Comparison of ENCODE assay signal across 10 cellular contexts in genomic region chr11:75565221-75565814, GRCh38. TPM values are rescaled to one million over a fixed set of nuclear protein-coding genes. Genes with fewer than 3 reads are reported as not detected.
DNase-seq lines count a peak whose midpoint lies in the region; ATAC-seq and TF ChIP-seq lines count a peak whose summit lies in the region.
"Had no signal": no experiment of that assay in that cellular context is flagged by ENCODE, and none has a peak within 500 bp of the region (broad histone marks: within the 10 kb centered on the region; RNA-seq: fewer than 3 reads in every experiment).

No MANE protein-coding gene starts in this region.

- H3K27me3 Mint-ChIP-seq in Caco-2 (ENCODE audit: insufficient read depth, unreplicated experiment): no peaks in the 10 kb centered on the region
- H3K27me3 Mint-ChIP-seq in activated naive CD4-positive, alpha-beta T cell treated with anti-CD3 and anti-CD28 coated beads, Interleukin-2, amount 10 ng/mL, durations not matched to agents 7 days and 5 days: no peaks in the 10 kb centered on the region

- no peaks in the 10 kb centered on the region for H3K9me3 ChIP-seq in Caco-2
- H3K9me3 ChIP-seq in SK-N-MC (ENCODE audit: low read depth, low read length): no peaks in the 10 kb centered on the region
- no peaks in the 10 kb centered on the region for H3K9me3 ChIP-seq in parathyroid adenoma (ENCODE audit: control insufficient read depth, low read length)

- peak overlapping the region; percentile 19 for H3K27ac Mint-ChIP-seq in Caco-2 (ENCODE audit: unreplicated experiment)
- no peak overlapping the region for H3K27ac Mint-ChIP-seq in activated naive CD4-positive, alpha-beta T cell treated with anti-CD3 and anti-CD28 coated beads, Interleukin-2, amount 10 ng/mL, durations not matched to agents 7 days and 5 days

- H3K9me3 Mint-ChIP-seq in Caco-2 (ENCODE audit: unreplicated experiment): no peaks in the 10 kb centered on the region
- no peaks in the 10 kb centered on the region for H3K9me3 Mint-ChIP-seq in activated naive CD4-positive, alpha-beta T cell treated with anti-CD3 and anti-CD28 coated beads, Interleukin-2, amount 10 ng/mL, durations not matched to agents 7 days and 5 days
- H3K9me3 Mint-ChIP-seq: naive B cell had no signal

- intact Hi-C loops in Caco-2 (cut with micrococcal nuclease; ENCODE audit: unreplicated experiment): no loop called here

- no peak overlapping the region for H3K4me3 ChIP-seq in Caco-2 (ENCODE audit: low read depth, low read length)
- peak overlapping the region; percentile 91 for H3K4me3 ChIP-seq in SK-N-MC
- H3K4me3 ChIP-seq in fibroblast of pulmonary artery (replicated peaks; ENCODE audit: low read depth, low read length): peak overlapping the region; percentile 100
- no peak overlapping the region for H3K4me3 ChIP-seq in parathyroid adenoma (ENCODE audit: low read depth, low read length)
- H3K4me3 ChIP-seq: GM12878 had no signal

- ATAC-seq in HG03039 (IDR thresholded peaks at IDR 0.05; ENCODE audit: unreplicated experiment): no peak
- ATAC-seq: GM12878 had no signal

- peak overlapping the region; percentile 93 for H3K4me3 Mint-ChIP-seq in Caco-2 (ENCODE audit: unreplicated experiment)
- no peak overlapping the region for H3K4me3 Mint-ChIP-seq in activated naive CD4-positive, alpha-beta T cell treated with anti-CD3 and anti-CD28 coated beads, Interleukin-2, amount 10 ng/mL, durations not matched to agents 7 days and 5 days

- no peak overlapping the region for H2AFZ ChIP-seq in parathyroid adenoma

- H3K36me3 Mint-ChIP-seq in Caco-2 (ENCODE audit: insufficient read depth, unreplicated experiment): peaks cover 81% of the 10 kb centered on the region
- peaks cover 9% of the 10 kb centered on the region for H3K36me3 Mint-ChIP-seq in activated naive CD4-positive, alpha-beta T cell treated with anti-CD3 and anti-CD28 coated beads, Interleukin-2, amount 10 ng/mL, durations not matched to agents 7 days and 5 days
- H3K36me3 Mint-ChIP-seq: naive B cell had no signal

- H3K4me2 ChIP-seq in parathyroid adenoma (ENCODE audit: low read length): no peak overlapping the region

- H3K27me3 ChIP-seq in Caco-2 (replicated peaks; ENCODE audit: control insufficient read depth, insufficient read depth, low read length): no peaks in the 10 kb centered on the region
- H3K27me3 ChIP-seq in parathyroid adenoma (ENCODE audit: control insufficient read depth, insufficient read depth, low read length): no peaks in the 10 kb centered on the region

- TF ChIP-seq CTCF in Caco-2 (IDR thresholded peaks at IDR 0.05; ENCODE audit: insufficient read depth in 1 of 2, low read depth in 1 of 2, low read length in 1 of 2, severe bottlenecking in 1 of 2, unreplicated experiment in 1 of 2) (no peak), fibroblast of pulmonary artery (IDR thresholded peaks at IDR 0.05; ENCODE audit: low read length, missing control alignments) (no peak), parathyroid adenoma (IDR thresholded peaks at IDR 0.05) (no peak)

- H3K4me1 Mint-ChIP-seq in Caco-2 (ENCODE audit: low read depth, unreplicated experiment): peaks cover 18% of the 10 kb centered on the region
- peaks cover 42% of the 10 kb centered on the region for H3K4me1 Mint-ChIP-seq in activated naive CD4-positive, alpha-beta T cell treated with anti-CD3 and anti-CD28 coated beads, Interleukin-2, amount 10 ng/mL, durations not matched to agents 7 days and 5 days

- H3K9ac ChIP-seq in SK-N-MC (ENCODE audit: insufficient read length): no peak overlapping the region
- H3K9ac ChIP-seq in parathyroid adenoma: no peak overlapping the region

- H3K27ac ChIP-seq in SK-N-MC: no peak overlapping the region
- peak overlapping the region; percentile 98 for H3K27ac ChIP-seq in parathyroid adenoma

- BruUV-seq in Caco-2 (replicated peaks; lab: Mats Ljungman, UMichigan): no TSS peak

- CTCF ChIA-PET in Caco-2 (lab: Charles Lee): interaction anchor here (1.2 kb wide), 1 partner anchor 10 kb away, joined by 3 read pairs; no protein-coding TSS in a partner anchor
- CTCF ChIA-PET in activated naive CD4-positive, alpha-beta T cell treated with anti-CD3 and anti-CD28 coated beads, Interleukin-2, amount 10 ng/mL, durations not matched to agents 7 days and 5 days (lab: Charles Lee): interaction anchor here (1.4 to 4.5 kb wide), 4 partner anchors 10 to 18 kb away, joined by 4 to 20 read pairs (median 8); no protein-coding TSS in a partner anchor

- H3K36me3 ChIP-seq in Caco-2 (ENCODE audit: control insufficient read depth, insufficient read depth, low read length) (peaks cover 13% of the 10 kb centered on the region), SK-N-MC (ENCODE audit: insufficient read depth, low read length) (peaks cover 64% of the 10 kb centered on the region), parathyroid adenoma (ENCODE audit: control insufficient read depth, insufficient read depth, low read length) (no peaks in the 10 kb centered on the region)

- peak in 1 of 2 experiments; percentile 51 for DNase-seq in Caco-2
- no peak for DNase-seq in SK-N-MC (ENCODE audit: low read depth, low spot score)
- DNase-seq in fibroblast of pulmonary artery (ENCODE audit: low read depth): peak; percentile 71
- DNase-seq in putamen (ENCODE audit: low spot score): no peak
- no peak for DNase-seq in activated naive CD4-positive, alpha-beta T cell treated with anti-CD3 and anti-CD28 coated beads, Interleukin-2, amount 10 ng/mL, durations not matched to agents 7 days and 5 days
- DNase-seq in stimulated activated CD4-positive, alpha-beta T cell treated with anti-CD3 and anti-CD28 coated beads, Interleukin-2, amount 100 ng/mL, for 48 hours: no peak
- DNase-seq: naive B cell had no signal

- H3K4me1 ChIP-seq in Caco-2 (peaks cover 41% of the 10 kb centered on the region), parathyroid adenoma (peaks cover 4% of the 10 kb centered on the region)

- peaks cover 3% of the 10 kb centered on the region for H3K79me2 ChIP-seq in parathyroid adenoma

- POLR2A ChIA-PET in Caco-2 (lab: Charles Lee): no interaction called here

RNA-seq across cellular contexts. Expression of gene SERPINH1, which starts 3.3 kb away (rescaled TPM):
- 481 and 528 TPM in 2 replicates for total RNA-seq in Caco-2 (2022)

RNA-seq across cellular contexts. Expression of gene GDPD5, which starts 39.6 kb away (rescaled TPM):
- 25.7 and 28.6 TPM in 2 replicates for total RNA-seq in Caco-2 (2022)

Comparison
In these comparisons a context has a peak if more than half of its experiments do, and no peak if none do; other contexts are left out.
1. H3K4me3 ChIP-seq: peak in SK-N-MC (single experiment) and fibroblast of pulmonary artery (single experiment); none in Caco-2 (single experiment) and parathyroid adenoma (single experiment).